In genomic region chr1:208101661-208102431, GRCh38 we compare ENCODE assay signal across 12 cellular contexts.
DNase-seq lines count a peak whose midpoint lies in the region; ATAC-seq and TF ChIP-seq lines count a peak whose summit lies in the region.
"Had no signal": no experiment of that assay in that cellular context is flagged by ENCODE, and none has a peak within 500 bp of the region (broad histone marks: within the 10 kb centered on the region; RNA-seq: fewer than 3 reads in every experiment).

No MANE protein-coding gene starts in this region.

- H3K36me3 ChIP-seq in mucosa of descending colon (ENCODE audit: low read depth), result no peaks in the 10 kb centered on the region
- H3K36me3 ChIP-seq: BLaER1 had no signal

- no peak for TF ChIP-seq CTCF in cardiac fibroblast (IDR thresholded peaks at IDR 0.05; ENCODE audit: low read depth, low read length)
- TF ChIP-seq CTCF in mucosa of descending colon (IDR thresholded peaks at IDR 0.05), result no peak

- H3K4me1 ChIP-seq in mucosa of descending colon (ENCODE audit: low read depth), result peaks cover 8% of the 10 kb centered on the region
- H3K4me1 ChIP-seq: BLaER1 had no signal

- H3K9me3 ChIP-seq in mucosa of descending colon, result no peaks in the 10 kb centered on the region
- H3K9me3 ChIP-seq: BLaER1 had no signal

- ATAC-seq in mucosa of descending colon (peak; percentile 94), HG02571 (IDR thresholded peaks at IDR 0.05; ENCODE audit: unreplicated experiment) (no peak), GM18861 (IDR thresholded peaks at IDR 0.05; ENCODE audit: unreplicated experiment) (no peak)

- no peak overlapping the region for H3K4me3 ChIP-seq in cardiac fibroblast (replicated peaks in 1 of 2; ENCODE audit: low read depth in 2 of 2, low read length in 2 of 2)
- H3K4me3 ChIP-seq in mucosa of descending colon, result no peak overlapping the region
- H3K4me3 ChIP-seq: BLaER1, skin epidermis had no signal

- peak; percentile 92 for DNase-seq in DMS153 (lab: John Stamatoyannopoulos, UW)
- peak; percentile 80 for DNase-seq in NCI-H2171 (lab: John Stamatoyannopoulos, UW)
- peak; percentile 64 to 89 for DNase-seq in cardiac fibroblast (ENCODE audit: low read depth in 2 of 2)
- peak; percentile 75 to 84 (median 80) for DNase-seq in mucosa of descending colon
- no peak for DNase-seq in central memory CD4-positive, alpha-beta T cell
- no peak for DNase-seq in stimulated activated CD4-positive, alpha-beta T cell treated with anti-CD3 and anti-CD28 coated beads, Interleukin-4, amount 100 ng/mL, for 24 hours
- DNase-seq: activated naive CD4-positive, alpha-beta T cell treated with anti-CD3 and anti-CD28 coated beads for 36 hours; T-helper 9 cell had no signal

- intact Hi-C loops in mucosa of descending colon (cut with DNase I, micrococcal nuclease), result loop anchor here in 1 of 2 donors (5.0 kb wide), 1 partner anchor 95 kb away; no protein-coding TSS in a partner anchor

Comparison
In these comparisons a context has a peak if more than half of its experiments do, and no peak if none do; other contexts are left out.
1. DNase-seq: peak in DMS153 (single experiment), NCI-H2171 (single experiment), cardiac fibroblast (2 of 2) and mucosa of descending colon (3 of 3); none in central memory CD4-positive, alpha-beta T cell (single experiment) and stimulated activated CD4-positive, alpha-beta T cell treated with anti-CD3 and anti-CD28 coated beads, Interleukin-4, amount 100 ng/mL, for 24 hours (single experiment).